ENCODE assay signal across 1 cellular context in genomic region chr2:235500761-235501662, GRCh38.
TF ChIP-seq lines count a peak whose summit lies in the region.

No MANE protein-coding gene starts in this region.

TF ChIP-seq in HepG2, 621 proteins besides CTCF, POLR2A, EP300 and RAD21 (continued from another document):
- TF ChIP-seq ZNF770 (CRISPR knock-in tag; IDR thresholded peaks at IDR 0.05) (no peak), ZNF607 (CRISPR knock-in tag; IDR thresholded peaks at IDR 0.05; ENCODE audit: borderline replicate concordance) (no peak), ZNF605 (CRISPR knock-in tag; IDR thresholded peaks at IDR 0.05) (no peak), RELA (CRISPR knock-in tag; IDR thresholded peaks at IDR 0.05) (no peak), SCMH1 (CRISPR knock-in tag; IDR thresholded peaks at IDR 0.05; ENCODE audit: borderline replicate concordance) (no peak)
